Comparison of ENCODE assay signal across 26 cellular contexts in the genomic region with DNA sequence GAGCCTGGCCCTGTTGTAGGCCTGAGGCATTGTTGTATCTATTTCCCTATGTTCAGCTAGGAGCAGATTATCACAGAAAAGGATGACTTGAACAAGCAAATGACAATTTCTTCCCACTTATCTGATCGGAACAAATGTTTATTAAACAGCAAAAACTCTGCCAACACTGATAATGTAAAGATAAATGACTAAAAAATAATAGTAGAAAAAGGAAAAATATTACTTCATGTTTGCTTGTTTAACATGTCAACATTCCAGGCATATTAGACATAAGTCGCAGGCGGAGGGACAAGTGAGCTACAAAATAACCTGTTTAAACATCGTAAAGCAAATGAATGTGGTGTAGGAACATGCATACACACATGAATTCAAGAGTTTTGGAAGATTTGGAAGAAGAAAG.
DNase-seq lines count a peak whose midpoint lies in the region; ATAC-seq and TF ChIP-seq lines count a peak whose summit lies in the region.
"Had no signal": no experiment of that assay in that cellular context is flagged by ENCODE, and none has a peak within 500 bp of the region (broad histone marks: within the 10 kb centered on the region; RNA-seq: fewer than 3 reads in every experiment).

No MANE protein-coding gene starts in this region.

- intact Hi-C loops in mammary epithelial cell (cut with micrococcal nuclease) = no loop called here
- intact Hi-C loops in MCF 10A (cut with micrococcal nuclease) = no loop called here

- H3K36me3 ChIP-seq in mammary epithelial cell (ENCODE audit: insufficient read depth, low read length) (no peaks in the 10 kb centered on the region), brain microvascular endothelial cell (replicated peaks) (no peaks in the 10 kb centered on the region)
- H3K36me3 ChIP-seq: upper lobe of right lung had no signal

- in situ Hi-C loops in mammary epithelial cell (cut with MboI; ENCODE audit: low sequenced_read_pairs in 2 of 2) = no loop called here
- in situ Hi-C loops in brain microvascular endothelial cell (cut with HindIII; ENCODE audit: low pct_ligation_motif_present, low sequenced_read_pairs) = no loop called here

- no peak for DNase-seq in mammary epithelial cell
- no peak for DNase-seq in MCF 10A (ENCODE audit: unreplicated experiment)
- peak; percentile 19 for DNase-seq in brain microvascular endothelial cell
- peak in 1 of 2 donors; percentile 35 for DNase-seq in foreskin keratinocyte
- DNase-seq in activated T-cell treated with anti-CD3 and anti-CD28 coated beads, Interleukin-2, amount 50 U/mL, for 48 hours = no peak
- DNase-seq in cerebellum (ENCODE audit: low spot score) = no peak
- no peak for DNase-seq in T-helper 2 cell
- no peak for DNase-seq in NOMO-1 treated with dmso at 0.1 percent for 144 hours (lab: John Stamatoyannopoulos, UW; ENCODE audit: unreplicated experiment)
- DNase-seq: activated CD4-positive, alpha-beta T cell treated with anti-CD3 and anti-CD28 coated beads, Interleukin-2, amount 50 U/mL, for 1 hour; activated CD4-positive, CD25-positive, alpha-beta regulatory T cell; activated gamma-delta T cell; activated T-cell treated with anti-CD3 and anti-CD28 coated beads, Interleukin-2, amount 50 U/mL, for 24 hours; CD4-positive, alpha-beta T cell; dorsolateral prefrontal cortex; H9; hypothalamus; left colon; NCI-H1092; NCI-H1694; NCI-H446 treated with DMSO at 0.1 percent for 48 hours; stimulated activated naive CD4-positive, alpha-beta T cell; T-cell; upper lobe of right lung had no signal

- dilution Hi-C loops in mammary epithelial cell (cut with HindIII; ENCODE audit: low sequenced_read_pairs) = no loop called here

- no peaks in the 10 kb centered on the region for H3K36me3 Mint-ChIP-seq in MCF 10A (ENCODE audit: insufficient read depth, unreplicated experiment)
- H3K36me3 Mint-ChIP-seq: T-cell had no signal

- H2AFZ ChIP-seq in mammary epithelial cell (ENCODE audit: low read depth, low read length) = peak overlapping the region; percentile 25

- POLR2A ChIA-PET in MCF 10A (lab: Yijun Ruan, JAX) = no interaction called here

- BruUV-seq in mammary epithelial cell (replicated peaks; lab: Mats Ljungman, UMichigan) = no TSS peak
- no TSS peak for BruUV-seq in MCF 10A (replicated peaks; lab: Mats Ljungman, UMichigan)

- no peaks in the 10 kb centered on the region for H3K79me2 ChIP-seq in mammary epithelial cell (ENCODE audit: insufficient read depth, low read length)

- H3K4me1 Mint-ChIP-seq in MCF 10A (ENCODE audit: insufficient read depth, unreplicated experiment) = peaks cover 11% of the 10 kb centered on the region
- H3K4me1 Mint-ChIP-seq: nephron, T-cell had no signal

- CTCF ChIA-PET in mammary epithelial cell (lab: Charles Lee; ENCODE audit: low non-redundant PET) (no interaction called here), MCF 10A (lab: Yijun Ruan, JAX) (no interaction called here)

- H3K4me3 ChIP-seq in mammary epithelial cell (replicated peaks in 1 of 3; ENCODE audit: insufficient read depth in 1 of 3, low read depth in 2 of 3, low read length in 3 of 3) (no peak overlapping the region), brain microvascular endothelial cell (ENCODE audit: low read depth, low read length) (no peak overlapping the region)
- H3K4me3 ChIP-seq: dorsolateral prefrontal cortex, skin epidermis, upper lobe of right lung had no signal

- H3K27ac Mint-ChIP-seq in MCF 10A (ENCODE audit: low read depth, unreplicated experiment) = no peak overlapping the region
- H3K27ac Mint-ChIP-seq: activated T-cell treated with anti-CD3 and anti-CD28 coated beads, Interleukin-2, amount 50 U/mL, for 24 hours; CD4-positive, alpha-beta T cell; H9; nephron; T-cell had no signal

- no peak overlapping the region for H3K4me3 Mint-ChIP-seq in MCF 10A (ENCODE audit: unreplicated experiment)
- H3K4me3 Mint-ChIP-seq: activated T-cell treated with anti-CD3 and anti-CD28 coated beads, Interleukin-2, amount 50 U/mL, for 24 hours; CD4-positive, alpha-beta T cell; H9; nephron; T-cell had no signal

- WGBS in mammary epithelial cell (ENCODE audit: low coverage, missing lambda C conversion rate) = 32% methylated on average over 4 of the region's 4 CpGs

- no peaks in the 10 kb centered on the region for H3K9me3 ChIP-seq in mammary epithelial cell (replicated peaks; ENCODE audit: insufficient read depth, low read length)
- H3K9me3 ChIP-seq: upper lobe of right lung had no signal

- H3K4me1 ChIP-seq in mammary epithelial cell (ENCODE audit: insufficient read depth, low read length) (peaks cover 6% of the 10 kb centered on the region), foreskin keratinocyte (no peaks in the 10 kb centered on the region)
- H3K4me1 ChIP-seq: upper lobe of right lung had no signal

- ATAC-seq in foreskin keratinocyte = peak; percentile 23
- ATAC-seq: left colon, T-cell, upper lobe of right lung had no signal

- H3K27ac ChIP-seq in mammary epithelial cell (ENCODE audit: insufficient read depth, low read depth, low read length) (no peak overlapping the region), brain microvascular endothelial cell (peak overlapping the region; percentile 18), foreskin keratinocyte (no peak overlapping the region)
- H3K27ac ChIP-seq: dorsolateral prefrontal cortex, RWPE1, skin epidermis, upper lobe of right lung had no signal

- no peaks in the 10 kb centered on the region for H3K27me3 Mint-ChIP-seq in MCF 10A (ENCODE audit: insufficient read depth, unreplicated experiment)
- H3K27me3 Mint-ChIP-seq: activated T-cell treated with anti-CD3 and anti-CD28 coated beads, Interleukin-2, amount 50 U/mL, for 24 hours; CD4-positive, alpha-beta T cell; T-cell had no signal

- no peak for TF ChIP-seq CTCF in mammary epithelial cell (conservative IDR thresholded peaks at IDR 0.05 in 1 of 2, IDR thresholded peaks at IDR 0.05 in 1 of 2; ENCODE audit: extremely low read depth in 1 of 2, insufficient read depth in 1 of 2, low read depth in 1 of 2, low read length in 2 of 2)
- no peak for TF ChIP-seq CTCF in MCF 10A (IDR thresholded peaks at IDR 0.05; ENCODE audit: unreplicated experiment)
- no peak for TF ChIP-seq CTCF in brain microvascular endothelial cell (IDR thresholded peaks at IDR 0.05; ENCODE audit: low read depth, low read length, missing control alignments)
- TF ChIP-seq CTCF in foreskin keratinocyte (conservative IDR thresholded peaks at IDR 0.05) = no peak

- no peaks in the 10 kb centered on the region for H3K27me3 ChIP-seq in mammary epithelial cell (ENCODE audit: insufficient read depth, low read length)
- no peaks in the 10 kb centered on the region for H3K27me3 ChIP-seq in brain microvascular endothelial cell (replicated peaks)
- H3K27me3 ChIP-seq in foreskin keratinocyte = no peaks in the 10 kb centered on the region
- H3K27me3 ChIP-seq: upper lobe of right lung had no signal

- no peak overlapping the region for H3K9ac ChIP-seq in mammary epithelial cell (ENCODE audit: insufficient read depth, low read length)

- H3K4me2 ChIP-seq in mammary epithelial cell (ENCODE audit: insufficient read depth, low read depth, low read length) = no peak overlapping the region

- H4K20me1 ChIP-seq in mammary epithelial cell (ENCODE audit: insufficient read depth, low read length) = no peaks in the 10 kb centered on the region

- H3K9me3 Mint-ChIP-seq in MCF 10A (ENCODE audit: unreplicated experiment) = no peaks in the 10 kb centered on the region
- H3K9me3 Mint-ChIP-seq: activated T-cell treated with anti-CD3 and anti-CD28 coated beads, Interleukin-2, amount 50 U/mL, for 24 hours; H9 had no signal
